Comparison of ENCODE assay signal across 1 cellular context in genomic region chr11:7381937-7382336, GRCh38.
TF ChIP-seq lines count a peak whose summit lies in the region.

No MANE protein-coding gene starts in this region.

TF ChIP-seq in GM23338, 12 proteins besides CTCF, POLR2A, EP300 and RAD21 (continued from another document):
- TF ChIP-seq, protein P1, sequence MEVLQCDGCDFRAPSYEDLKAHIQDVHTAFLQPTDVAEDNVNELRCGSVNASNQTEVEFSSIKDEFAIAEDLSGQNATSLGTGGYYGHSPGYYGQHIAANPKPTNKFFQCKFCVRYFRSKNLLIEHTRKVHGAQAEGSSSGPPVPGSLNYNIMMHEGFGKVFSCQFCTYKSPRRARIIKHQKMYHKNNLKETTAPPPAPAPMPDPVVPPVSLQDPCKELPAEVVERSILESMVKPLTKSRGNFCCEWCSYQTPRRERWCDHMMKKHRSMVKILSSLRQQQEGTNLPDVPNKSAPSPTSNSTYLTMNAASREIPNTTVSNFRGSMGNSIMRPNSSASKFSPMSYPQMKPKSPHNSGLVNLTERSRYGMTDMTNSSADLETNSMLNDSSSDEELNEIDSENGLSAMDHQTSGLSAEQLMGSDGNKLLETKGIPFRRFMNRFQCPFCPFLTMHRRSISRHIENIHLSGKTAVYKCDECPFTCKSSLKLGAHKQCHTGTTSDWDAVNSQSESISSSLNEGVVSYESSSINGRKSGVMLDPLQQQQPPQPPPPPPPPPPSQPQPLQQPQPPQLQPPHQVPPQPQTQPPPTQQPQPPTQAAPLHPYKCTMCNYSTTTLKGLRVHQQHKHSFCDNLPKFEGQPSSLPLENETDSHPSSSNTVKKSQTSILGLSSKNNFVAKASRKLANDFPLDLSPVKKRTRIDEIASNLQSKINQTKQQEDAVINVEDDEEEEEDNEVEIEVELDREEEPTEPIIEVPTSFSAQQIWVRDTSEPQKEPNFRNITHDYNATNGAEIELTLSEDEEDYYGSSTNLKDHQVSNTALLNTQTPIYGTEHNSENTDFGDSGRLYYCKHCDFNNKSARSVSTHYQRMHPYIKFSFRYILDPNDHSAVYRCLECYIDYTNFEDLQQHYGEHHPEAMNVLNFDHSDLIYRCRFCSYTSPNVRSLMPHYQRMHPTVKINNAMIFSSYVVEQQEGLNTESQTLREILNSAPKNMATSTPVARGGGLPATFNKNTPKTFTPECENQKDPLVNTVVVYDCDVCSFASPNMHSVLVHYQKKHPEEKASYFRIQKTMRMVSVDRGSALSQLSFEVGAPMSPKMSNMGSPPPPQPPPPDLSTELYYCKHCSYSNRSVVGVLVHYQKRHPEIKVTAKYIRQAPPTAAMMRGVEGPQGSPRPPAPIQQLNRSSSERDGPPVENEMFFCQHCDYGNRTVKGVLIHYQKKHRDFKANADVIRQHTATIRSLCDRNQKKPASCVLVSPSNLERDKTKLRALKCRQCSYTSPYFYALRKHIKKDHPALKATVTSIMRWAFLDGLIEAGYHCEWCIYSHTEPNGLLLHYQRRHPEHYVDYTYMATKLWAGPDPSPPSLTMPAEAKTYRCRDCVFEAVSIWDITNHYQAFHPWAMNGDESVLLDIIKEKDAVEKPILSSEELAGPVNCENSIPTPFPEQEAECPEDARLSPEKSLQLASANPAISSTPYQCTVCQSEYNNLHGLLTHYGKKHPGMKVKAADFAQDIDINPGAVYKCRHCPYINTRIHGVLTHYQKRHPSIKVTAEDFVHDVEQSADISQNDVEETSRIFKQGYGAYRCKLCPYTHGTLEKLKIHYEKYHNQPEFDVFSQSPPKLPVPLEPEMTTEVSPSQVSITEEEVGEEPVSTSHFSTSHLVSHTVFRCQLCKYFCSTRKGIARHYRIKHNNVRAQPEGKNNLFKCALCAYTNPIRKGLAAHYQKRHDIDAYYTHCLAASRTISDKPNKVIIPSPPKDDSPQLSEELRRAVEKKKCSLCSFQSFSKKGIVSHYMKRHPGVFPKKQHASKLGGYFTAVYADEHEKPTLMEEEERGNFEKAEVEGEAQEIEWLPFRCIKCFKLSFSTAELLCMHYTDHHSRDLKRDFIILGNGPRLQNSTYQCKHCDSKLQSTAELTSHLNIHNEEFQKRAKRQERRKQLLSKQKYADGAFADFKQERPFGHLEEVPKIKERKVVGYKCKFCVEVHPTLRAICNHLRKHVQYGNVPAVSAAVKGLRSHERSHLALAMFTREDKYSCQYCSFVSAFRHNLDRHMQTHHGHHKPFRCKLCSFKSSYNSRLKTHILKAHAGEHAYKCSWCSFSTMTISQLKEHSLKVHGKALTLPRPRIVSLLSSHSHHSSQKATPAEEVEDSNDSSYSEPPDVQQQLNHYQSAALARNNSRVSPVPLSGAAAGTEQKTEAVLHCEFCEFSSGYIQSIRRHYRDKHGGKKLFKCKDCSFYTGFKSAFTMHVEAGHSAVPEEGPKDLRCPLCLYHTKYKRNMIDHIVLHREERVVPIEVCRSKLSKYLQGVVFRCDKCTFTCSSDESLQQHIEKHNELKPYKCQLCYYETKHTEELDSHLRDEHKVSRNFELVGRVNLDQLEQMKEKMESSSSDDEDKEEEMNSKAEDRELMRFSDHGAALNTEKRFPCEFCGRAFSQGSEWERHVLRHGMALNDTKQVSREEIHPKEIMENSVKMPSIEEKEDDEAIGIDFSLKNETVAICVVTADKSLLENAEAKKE (CRISPR knock-in tag; IDR thresholded peaks at IDR 0.05) = no peak
